ENCODE assay signal across 10 cellular contexts in the genomic region with DNA sequence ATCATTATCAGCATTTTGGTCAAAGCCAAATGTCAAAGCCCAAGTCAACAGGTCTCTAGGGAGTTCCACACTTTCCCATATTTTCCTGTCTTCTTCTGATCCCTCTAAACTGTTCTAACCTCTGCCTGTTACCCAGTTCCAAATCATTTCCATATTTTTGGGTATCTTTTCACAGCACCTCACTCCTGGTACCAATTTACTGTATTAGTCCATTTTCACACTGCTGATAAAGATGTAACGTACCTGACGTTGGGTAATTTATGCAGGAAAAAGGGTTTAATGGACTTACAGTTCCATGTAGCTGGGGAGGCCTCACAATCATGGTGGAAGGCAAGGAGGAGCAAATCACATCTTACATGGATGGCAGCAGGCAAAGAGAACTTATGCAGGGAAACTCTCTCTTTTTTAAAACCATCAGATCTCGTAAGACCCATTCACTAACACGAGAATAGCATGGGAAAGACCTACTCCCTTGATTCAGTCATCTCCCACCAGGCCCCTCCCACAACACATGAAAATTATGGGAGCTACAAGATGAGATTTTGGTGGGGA.
"Had no signal": no experiment of that assay in that cellular context is flagged by ENCODE, and none has a peak within 500 bp of the region (broad histone marks: within the 10 kb centered on the region; RNA-seq: fewer than 3 reads in every experiment).

No MANE protein-coding gene starts in this region.

- H3K9ac ChIP-seq: KMS-11 had no signal

- H2AFZ ChIP-seq: GM23338 had no signal

- H3K27ac Mint-ChIP-seq: GM23338, H9, HFFc6 had no signal

- H3K4me2 ChIP-seq: GM23338, KMS-11 had no signal

- ATAC-seq: GM23338 had no signal

- H3K4me3 ChIP-seq: GM23338 had no signal

- H3K27ac ChIP-seq: HL-60, KMS-11 had no signal

- DNase-seq: H9, HCEC 1CT, HFFc6, IMR-90, KBM-7 had no signal

- FAIRE-seq: H1, H54 had no signal

- H3K4me1 Mint-ChIP-seq: H9 had no signal

- H3K4me3 Mint-ChIP-seq: GM23338, H9, HFFc6 had no signal
